8 cellular contexts compared by ENCODE assay signal in genomic region chr1:205488074-205488723, GRCh38. TPM values are rescaled to one million over a fixed set of nuclear protein-coding genes. Genes with fewer than 3 reads are reported as not detected.
DNase-seq lines count a peak whose midpoint lies in the region; ATAC-seq, FAIRE-seq and TF ChIP-seq lines count a peak whose summit lies in the region.

No MANE protein-coding gene starts in this region.

- peak; percentile 67 for ATAC-seq in CD8-positive, alpha-beta T cell
- ATAC-seq in activated B cell treated with CpG ODN at 0.5 μM for 24 hours (ENCODE audit: low read depth): peak; percentile 81
- ATAC-seq in GM21825 (IDR thresholded peaks at IDR 0.05; ENCODE audit: unreplicated experiment): no peak

- H3K36me3 Mint-ChIP-seq in CD8-positive, alpha-beta T cell: no peaks in the 10 kb centered on the region
- no peaks in the 10 kb centered on the region for H3K36me3 Mint-ChIP-seq in activated B cell treated with CpG ODN at 0.5 μM for 24 hours (ENCODE audit: low read depth)

- no peak overlapping the region for H3K27ac Mint-ChIP-seq in CD8-positive, alpha-beta T cell
- H3K27ac Mint-ChIP-seq in activated B cell treated with CpG ODN at 0.5 μM for 24 hours: no peak overlapping the region

- no peaks in the 10 kb centered on the region for H3K9me3 ChIP-seq in CD8-positive, alpha-beta T cell (ENCODE audit: low read length)
- H3K9me3 ChIP-seq in thyroid gland: no peaks in the 10 kb centered on the region

- H3K4me1 ChIP-seq in CD8-positive, alpha-beta T cell (ENCODE audit: insufficient read depth, low read length): peaks cover 4% of the 10 kb centered on the region
- H3K4me1 ChIP-seq in thyroid gland: peaks cover 0 to 9% of the 10 kb centered on the region in 2 donors

- no peak for FAIRE-seq in H54 (lab: Jason Lieb, UNC)

- H3K4me1 Mint-ChIP-seq in CD8-positive, alpha-beta T cell (ENCODE audit: low read depth): peaks cover 16% of the 10 kb centered on the region
- H3K4me1 Mint-ChIP-seq in activated B cell treated with CpG ODN at 0.5 μM for 24 hours: peaks cover 7% of the 10 kb centered on the region

- peak; percentile 71 for TF ChIP-seq CTCF in CD8-positive, alpha-beta T cell (IDR thresholded peaks at IDR 0.05)
- no peak for TF ChIP-seq CTCF in activated B cell treated with CpG ODN at 0.5 μM for 24 hours (IDR thresholded peaks at IDR 0.05)
- peak; percentile 52 to 79 (median 74) for TF ChIP-seq CTCF in thyroid gland (IDR thresholded peaks at IDR 0.05)

- no peaks in the 10 kb centered on the region for H3K9me3 Mint-ChIP-seq in CD8-positive, alpha-beta T cell
- no peaks in the 10 kb centered on the region for H3K9me3 Mint-ChIP-seq in activated B cell treated with CpG ODN at 0.5 μM for 24 hours

- no peak overlapping the region for H3K4me3 ChIP-seq in CD8-positive, alpha-beta T cell (ENCODE audit: low read depth, low read length)
- H3K4me3 ChIP-seq in thyroid gland (replicated peaks in 1 of 3): no peak overlapping the region

- peak in 6 of 7 experiments; percentile 30 to 64 (median 50) for DNase-seq in CD8-positive, alpha-beta T cell
- DNase-seq in H54 (ENCODE audit: insufficient read length, low spot score): peak; percentile 68
- peak; percentile 79 for DNase-seq in NCI-H2227 (lab: John Stamatoyannopoulos, UW; ENCODE audit: unreplicated experiment)
- no peak for DNase-seq in activated B cell treated with CpG ODN at 0.5 μM for 24 hours
- peak; percentile 11 for DNase-seq in effector CD8-positive, alpha-beta T cell (lab: John Stamatoyannopoulos, UW)
- DNase-seq in lung microvascular endothelial cell (ENCODE audit: low read depth in 2 of 2): peak; percentile 60 to 71
- peak; percentile 50 to 60 for DNase-seq in thyroid gland

- TF ChIP-seq POLR2A in H54 (IDR thresholded peaks at IDR 0.05; ENCODE audit: low read depth, low read length): no peak
- TF ChIP-seq POLR2A in thyroid gland (IDR thresholded peaks at IDR 0.05): no peak

- no peaks in the 10 kb centered on the region for H3K27me3 ChIP-seq in CD8-positive, alpha-beta T cell (ENCODE audit: insufficient read depth, low read length)
- H3K27me3 ChIP-seq in thyroid gland: no peaks in the 10 kb centered on the region

- H3K27me3 Mint-ChIP-seq in CD8-positive, alpha-beta T cell (ENCODE audit: low read depth): peaks cover 40% of the 10 kb centered on the region
- peaks cover 47% of the 10 kb centered on the region for H3K27me3 Mint-ChIP-seq in activated B cell treated with CpG ODN at 0.5 μM for 24 hours

- POLR2A ChIA-PET in CD8-positive, alpha-beta T cell (lab: Charles Lee): interaction anchor here (0.6 to 3.0 kb wide), 2 partner anchors 11 to 36 kb away, joined by 3 to 13 read pairs; no protein-coding TSS in a partner anchor
- POLR2A ChIA-PET in activated B cell treated with CpG ODN at 0.5 μM for 24 hours (lab: Charles Lee): interaction anchor here (1.1 kb wide), 1 partner anchor 215 kb away, joined by 3 read pairs; no protein-coding TSS in a partner anchor

- no peak overlapping the region for H3K27ac ChIP-seq in CD8-positive, alpha-beta T cell (ENCODE audit: low read depth, low read length)
- no peak overlapping the region for H3K27ac ChIP-seq in thyroid gland

- CTCF ChIA-PET in CD8-positive, alpha-beta T cell (lab: Charles Lee): interaction anchor here (0.6 to 14.8 kb wide), 34 partner anchors 9 to 215 kb away, joined by 3 to 366 read pairs (median 5); partner anchors contain the start of genes BLACAT1 and KLHDC8A
- CTCF ChIA-PET in activated B cell treated with CpG ODN at 0.5 μM for 24 hours (lab: Charles Lee): interaction anchor here (0.9 to 7.7 kb wide), 17 partner anchors 10 to 215 kb away, joined by 3 to 196 read pairs (median 4); partner anchors contain the start of gene KLHDC8A

- intact Hi-C loops in CD8-positive, alpha-beta T cell (cut with DNase I, micrococcal nuclease): loop anchor here (1.0 to 5.0 kb wide), 4 partner anchors 36 to 169 kb away; no protein-coding TSS in a partner anchor
- intact Hi-C loops in activated B cell treated with CpG ODN at 0.5 μM for 24 hours (cut with micrococcal nuclease) (loop anchor here (1.0 to 2.0 kb wide), 4 partner anchors 36 to 169 kb away; partner anchors contain the start of gene ELK4), thyroid gland (cut with DNase I) (loop anchor here (5.0 kb wide), 2 partner anchors 91 to 136 kb away; no protein-coding TSS in a partner anchor)

- no peak overlapping the region for H3K4me3 Mint-ChIP-seq in CD8-positive, alpha-beta T cell
- no peak overlapping the region for H3K4me3 Mint-ChIP-seq in activated B cell treated with CpG ODN at 0.5 μM for 24 hours

- no peaks in the 10 kb centered on the region for H3K36me3 ChIP-seq in CD8-positive, alpha-beta T cell (ENCODE audit: insufficient read depth, low read length)
- no peaks in the 10 kb centered on the region for H3K36me3 ChIP-seq in thyroid gland

- 38 to 42% methylated on average over 9 of the region's 9 CpGs for WGBS in thyroid gland, 2 donors

RNA-seq across cellular contexts. Expression of gene CDK18, which starts 16.3 kb away (rescaled TPM):
- 1 to 10 TPM; 4.0 to 4.3 TPM for total RNA-seq in CD8-positive, alpha-beta T cell
- 1.9 and 2.6 TPM in 2 replicates for total RNA-seq in activated B cell treated with CpG ODN at 0.5 μM for 24 hours
- total RNA-seq in lung microvascular endothelial cell: 0.20 and 0.44 TPM in 2 replicates
- 10 to 100 TPM; 13.6 to 22.4 (median 16.9) TPM for total RNA-seq in thyroid gland

RNA-seq across cellular contexts. Expression of gene BLACAT1, which starts 32.4 kb away (rescaled TPM):
- total RNA-seq in CD8-positive, alpha-beta T cell: not detected
- total RNA-seq in activated B cell treated with CpG ODN at 0.5 μM for 24 hours (0.07 TPM in 1 of 2 replicates, not detected in the other), lung microvascular endothelial cell (not detected in 2 replicates), thyroid gland (1 to 10 TPM; 2.3 to 4.2 (median 3.2) TPM)
